In the genomic region with DNA sequence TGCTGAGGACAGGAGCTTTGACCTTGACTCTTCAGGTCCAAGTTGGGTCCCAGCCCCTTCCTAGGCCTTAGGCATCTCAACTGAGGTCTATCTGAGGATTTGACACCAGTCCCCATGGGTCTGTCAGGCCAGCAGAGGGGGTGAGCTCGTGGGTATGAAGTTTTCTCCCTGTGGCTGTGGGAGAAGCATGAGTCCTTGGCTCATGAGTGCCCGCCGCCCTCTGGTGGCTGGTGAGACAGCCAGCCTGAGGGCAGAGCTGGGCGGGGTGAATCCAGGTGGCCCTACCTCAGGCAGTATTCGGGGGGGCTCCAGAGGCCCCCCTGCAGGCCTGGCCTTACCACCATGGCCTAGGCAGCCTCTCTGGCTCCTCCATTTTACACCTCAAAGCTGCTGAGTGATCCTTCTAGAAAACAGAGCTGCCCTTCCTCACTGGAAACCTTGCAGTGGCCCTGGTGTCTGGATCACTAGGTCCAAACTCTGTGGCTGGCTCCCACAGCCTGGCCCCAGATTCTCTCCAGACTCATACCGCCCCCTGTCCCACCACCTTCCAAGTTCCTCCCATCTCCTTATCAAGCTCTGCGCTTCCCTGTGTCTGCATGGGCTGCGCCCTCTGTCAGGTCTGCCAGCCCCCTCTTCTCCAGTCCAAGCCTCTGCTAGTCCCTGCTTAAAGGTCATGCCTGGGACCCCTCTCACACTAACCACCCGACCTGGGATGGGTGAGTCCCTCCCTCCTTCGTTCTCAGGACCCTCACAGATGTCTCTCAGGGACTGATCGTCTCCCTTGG, we compare ENCODE assay signal across 8 cellular contexts. TPM values are rescaled to one million over a fixed set of nuclear protein-coding genes. Genes with fewer than 3 reads are reported as not detected.
DNase-seq lines count a peak whose midpoint lies in the region; ATAC-seq and TF ChIP-seq lines count a peak whose summit lies in the region.

No MANE protein-coding gene starts in this region.

- H3K4me3 Mint-ChIP-seq in naive thymus-derived CD4-positive, alpha-beta T cell: peak overlapping the region in 1 of 10 donors; percentile 40

- H3K4me1 Mint-ChIP-seq in naive thymus-derived CD4-positive, alpha-beta T cell: peaks cover 25 to 57% (median 28%) of the 10 kb centered on the region in 7 donors

- no TSS peak for BruUV-seq in PC-9 (replicated peaks; lab: Mats Ljungman, UMichigan)

- CTCF ChIA-PET in PC-9 (lab: Charles Lee): interaction anchor here (0.6 to 2.1 kb wide), 9 partner anchors 41 to 689 kb away, joined by 3 to 11 read pairs (median 5); no protein-coding TSS in a partner anchor
- CTCF ChIA-PET in naive thymus-derived CD4-positive, alpha-beta T cell (lab: Charles Lee): interaction anchor here (0.6 to 8.0 kb wide), 35 partner anchors 8 to 601 kb away, joined by 3 to 101 read pairs (median 4); no protein-coding TSS in a partner anchor

- POLR2A ChIA-PET in PC-9 (lab: Charles Lee; ENCODE audit: unreplicated experiment): no interaction called here
- POLR2A ChIA-PET in naive thymus-derived CD4-positive, alpha-beta T cell (lab: Charles Lee): interaction anchor here (1.1 to 2.3 kb wide), 4 partner anchors 58 to 149 kb away, joined by 3 to 9 read pairs (median 6); no protein-coding TSS in a partner anchor

- H3K36me3 ChIP-seq in GM06990 (ENCODE audit: control insufficient read depth, insufficient read depth, low read length): no peaks in the 10 kb centered on the region
- H3K36me3 ChIP-seq in PC-9 (ENCODE audit: low read depth): no peaks in the 10 kb centered on the region
- H3K36me3 ChIP-seq in naive thymus-derived CD4-positive, alpha-beta T cell (ENCODE audit: control insufficient read depth in 2 of 3, insufficient read depth in 3 of 3, low read length in 3 of 3): no peaks in the 10 kb centered on the region

- no peaks in the 10 kb centered on the region for H3K27me3 ChIP-seq in GM06990 (replicated peaks; ENCODE audit: control insufficient read depth, insufficient read depth, low read length)
- no peaks in the 10 kb centered on the region for H3K27me3 ChIP-seq in PC-9 (ENCODE audit: insufficient read depth, low read depth)
- H3K27me3 ChIP-seq in naive thymus-derived CD4-positive, alpha-beta T cell (ENCODE audit: control insufficient read depth in 2 of 2, insufficient read depth in 2 of 2, low read length in 2 of 2): no peaks in the 10 kb centered on the region

- H3K4me3 ChIP-seq in GM06990 (replicated peaks; ENCODE audit: low read depth, low read length) (no peak overlapping the region), PC-9 (no peak overlapping the region)
- H3K4me3 ChIP-seq in naive thymus-derived CD4-positive, alpha-beta T cell (ENCODE audit: low read length): no peak overlapping the region

- DNase-seq in GM06990 (ENCODE audit: extremely low read depth, insufficient read length): peak; percentile 61
- DNase-seq in HT-29 (ENCODE audit: low spot score): peak; percentile 97
- peak; percentile 69 to 76 for DNase-seq in PC-9
- peak; percentile 76 for DNase-seq in activated T-cell treated with anti-CD3 and anti-CD28 coated beads for 4 hours
- DNase-seq in erythroblast (lab: John Stamatoyannopoulos, UW): peak; percentile 80 to 81
- DNase-seq in naive thymus-derived CD4-positive, alpha-beta T cell: peak; percentile 73 to 86 (median 82)
- DNase-seq in stimulated activated CD8-positive, alpha-beta memory T cell treated with anti-CD3 and anti-CD28 coated beads, Interleukin-7, amount 100 ng/mL, for 48 hours (ENCODE audit: extremely low read depth in 1 of 2, low read depth in 1 of 2): peak; percentile 58 to 75

- H3F3A ChIP-seq in PC-9 (ENCODE audit: insufficient read depth, low read depth): peaks cover 8% of the 10 kb centered on the region; the same call in 1 of the 2 replicates

- no peak for TF ChIP-seq POLR2A in erythroblast (IDR thresholded peaks at IDR 0.05; ENCODE audit: low read length)

- no peaks in the 10 kb centered on the region for H3K9me3 ChIP-seq in PC-9 (ENCODE audit: insufficient read depth, low read depth)
- no peaks in the 10 kb centered on the region for H3K9me3 ChIP-seq in naive thymus-derived CD4-positive, alpha-beta T cell (ENCODE audit: control insufficient read depth in 2 of 3, low read length in 3 of 3)

- H3K79me2 ChIP-seq in PC-9 (ENCODE audit: low read depth): no peaks in the 10 kb centered on the region

- no peaks in the 10 kb centered on the region for H3K9me2 ChIP-seq in PC-9 (ENCODE audit: insufficient read depth)

- H3K4me1 ChIP-seq in PC-9 (replicated peaks; ENCODE audit: insufficient read depth): peaks cover 18% of the 10 kb centered on the region
- H3K4me1 ChIP-seq in naive thymus-derived CD4-positive, alpha-beta T cell (ENCODE audit: control insufficient read depth in 2 of 2, insufficient read depth in 2 of 2, low read length in 2 of 2): peaks cover 18 to 32% of the 10 kb centered on the region in 2 donors

- peak; percentile 91 for ATAC-seq in naive thymus-derived CD4-positive, alpha-beta T cell
- no peak for ATAC-seq in HG02970 (IDR thresholded peaks at IDR 0.05; ENCODE audit: low FRiP score, unreplicated experiment)

- intact Hi-C loops in PC-9 (cut with micrococcal nuclease; ENCODE audit: unreplicated experiment): loop anchor here (1.0 to 5.0 kb wide), 5 partner anchors 108 to 206 kb away; no protein-coding TSS in a partner anchor
- intact Hi-C loops in naive thymus-derived CD4-positive, alpha-beta T cell (cut with micrococcal nuclease): loop anchor here (1.0 to 2.0 kb wide), 9 partner anchors 31 to 198 kb away; a partner anchor contains a TSS

- peak overlapping the region in 6 of 9 donors; percentile 14 to 69 (median 52) for H3K27ac Mint-ChIP-seq in naive thymus-derived CD4-positive, alpha-beta T cell

- no peak overlapping the region for H3K27ac ChIP-seq in PC-9
- no peak overlapping the region for H3K27ac ChIP-seq in naive thymus-derived CD4-positive, alpha-beta T cell (ENCODE audit: low read depth, low read length)

- H4K20me1 ChIP-seq in PC-9 (ENCODE audit: insufficient read depth): no peaks in the 10 kb centered on the region

- H3K9me3 Mint-ChIP-seq in naive thymus-derived CD4-positive, alpha-beta T cell: no peaks in the 10 kb centered on the region

- no peaks in the 10 kb centered on the region for H3K36me3 Mint-ChIP-seq in naive thymus-derived CD4-positive, alpha-beta T cell

- H3K27me3 Mint-ChIP-seq in naive thymus-derived CD4-positive, alpha-beta T cell: no peaks in the 10 kb centered on the region

- peak; percentile 94 for TF ChIP-seq CTCF in GM06990 (IDR thresholded peaks at IDR 0.05; ENCODE audit: insufficient read depth, low read length, poor library complexity, severe bottlenecking)
- TF ChIP-seq CTCF in PC-9 (conservative IDR thresholded peaks at IDR 0.05): peak; percentile 86

- no peak overlapping the region for H2AFZ ChIP-seq in PC-9

- no peak overlapping the region for H3K4me2 ChIP-seq in PC-9

RNA-seq across cellular contexts. Expression of a gene that starts 16.1 kb away (rescaled TPM):
- 0.05 TPM in 1 of 2 replicates, not detected in the other for total RNA-seq in HT-29 (2014; rRNA removed; shearing (Covaris generic))
- not detected in 2 replicates for total RNA-seq in PC-9 (2021)
- total RNA-seq in naive thymus-derived CD4-positive, alpha-beta T cell: not detected
- polyA plus RNA-seq in naive thymus-derived CD4-positive, alpha-beta T cell: not detected

RNA-seq across cellular contexts. Expression of a gene that starts 22.8 kb away (rescaled TPM):
- 0.44 and 0.74 TPM in 2 replicates for total RNA-seq in HT-29 (2014; rRNA removed; shearing (Covaris generic))
- 5.6 and 5.8 TPM in 2 replicates for total RNA-seq in PC-9 (2021)
- total RNA-seq in naive thymus-derived CD4-positive, alpha-beta T cell: 1 to 10 TPM; 1.0 to 2.0 (median 1.7) TPM
- polyA plus RNA-seq in naive thymus-derived CD4-positive, alpha-beta T cell: 1 to 10 TPM; 1.8 to 2.1 TPM

RNA-seq across cellular contexts. Expression of a gene that starts 31.0 kb away (rescaled TPM):
- total RNA-seq in HT-29 (2014; rRNA removed; shearing (Covaris generic)): 20.4 and 25.1 TPM in 2 replicates
- 27.7 and 28.3 TPM in 2 replicates for total RNA-seq in PC-9 (2021)
- total RNA-seq in naive thymus-derived CD4-positive, alpha-beta T cell: 100 to 1,000 TPM in 2 of 5 experiments, 10 to 100 TPM in 3; 69.7 to 119 (median 86.1) TPM
- polyA plus RNA-seq in naive thymus-derived CD4-positive, alpha-beta T cell: 10 to 100 TPM in 1 of 2 donors, 1 to 10 TPM in 1; 7.4 to 14.5 TPM

RNA-seq across cellular contexts. Expression of a gene that starts 40.7 kb away (rescaled TPM):
- 34.4 and 35.8 TPM in 2 replicates for total RNA-seq in HT-29 (2014; rRNA removed; shearing (Covaris generic))
- 64.8 and 67.8 TPM in 2 replicates for total RNA-seq in PC-9 (2021)
- 100 to 1,000 TPM in 1 of 5 experiments, 10 to 100 TPM in 4; 44.4 to 105 (median 61.1) TPM for total RNA-seq in naive thymus-derived CD4-positive, alpha-beta T cell
- polyA plus RNA-seq in naive thymus-derived CD4-positive, alpha-beta T cell: 10 to 100 TPM; 40.5 to 46.7 TPM
